Comparison of ENCODE assay signal across 10 cellular contexts in genomic region chr3:197468866-197469382, GRCh38.
DNase-seq lines count a peak whose midpoint lies in the region; ATAC-seq and TF ChIP-seq lines count a peak whose summit lies in the region.
"Had no signal": no experiment of that assay in that cellular context is flagged by ENCODE, and none has a peak within 500 bp of the region (broad histone marks: within the 10 kb centered on the region; RNA-seq: fewer than 3 reads in every experiment).

No MANE protein-coding gene starts in this region.

- no peak for TF ChIP-seq CTCF in HFFc6 (IDR thresholded peaks at IDR 0.05)
- no peak for TF ChIP-seq CTCF in stomach (IDR thresholded peaks at IDR 0.05)

- no peak overlapping the region for H3K4me3 ChIP-seq in stomach
- no peak overlapping the region for H3K4me3 ChIP-seq in CD8-positive, alpha-beta memory T cell (ENCODE audit: low read length)

- H3K9me3 ChIP-seq in stomach, result no peaks in the 10 kb centered on the region
- no peaks in the 10 kb centered on the region for H3K9me3 ChIP-seq in CD8-positive, alpha-beta memory T cell (ENCODE audit: low read length)

- peaks cover 71% of the 10 kb centered on the region for H3K4me1 Mint-ChIP-seq in HFFc6 (ENCODE audit: low read depth)
- H3K4me1 Mint-ChIP-seq in CD8-positive, alpha-beta memory T cell, result peaks cover 0 to under 1% (median 0%) of the 10 kb centered on the region in 3 donors

- peak overlapping the region; percentile 46; the same call in 1 of the 2 replicates for H3K27ac Mint-ChIP-seq in HFFc6
- H3K27ac Mint-ChIP-seq in CD8-positive, alpha-beta memory T cell, result no peak overlapping the region
- H3K27ac Mint-ChIP-seq: mesothelial cell of epicardium; stimulated activated naive CD8-positive, alpha-beta T cell treated with anti-CD3 and anti-CD28 coated beads, Interleukin-15, amount 100 ng/mL, for 72 hours; WTC11 had no signal

- CTCF ChIA-PET in CD8-positive, alpha-beta memory T cell (lab: Charles Lee), result no interaction called here

- intact Hi-C loops in left colon (cut with DNase I, micrococcal nuclease) (no loop called here), stomach (cut with DNase I; ENCODE audit: low total_unique reads) (no loop called here)

- H3K36me3 ChIP-seq in stomach, result no peaks in the 10 kb centered on the region
- H3K36me3 ChIP-seq in CD8-positive, alpha-beta memory T cell (ENCODE audit: insufficient read depth, low read length), result no peaks in the 10 kb centered on the region

- no peak overlapping the region for H3K4me3 Mint-ChIP-seq in HFFc6
- no peak overlapping the region for H3K4me3 Mint-ChIP-seq in CD8-positive, alpha-beta memory T cell
- H3K4me3 Mint-ChIP-seq: mesothelial cell of epicardium; stimulated activated naive CD8-positive, alpha-beta T cell treated with anti-CD3 and anti-CD28 coated beads, Interleukin-15, amount 100 ng/mL, for 72 hours; WTC11 had no signal

- POLR2A ChIA-PET in CD8-positive, alpha-beta memory T cell (lab: Charles Lee), result no interaction called here

- ATAC-seq in left colon, result peak; percentile 91
- ATAC-seq: stimulated activated naive CD8-positive, alpha-beta T cell treated with anti-CD3 and anti-CD28 coated beads, Interleukin-15, amount 100 ng/mL, for 72 hours; WTC11 had no signal

- no peak for TF ChIP-seq EP300 in stomach (IDR thresholded peaks at IDR 0.05)

- H3K27ac ChIP-seq in caudate nucleus (ENCODE audit: low read depth, low read length) (peak overlapping the region; percentile 2), stomach (no peak overlapping the region)
- H3K27ac ChIP-seq in CD8-positive, alpha-beta memory T cell (ENCODE audit: low read depth, low read length), result no peak overlapping the region

- peaks cover 0 to 30% (median 17%) of the 10 kb centered on the region in 4 donors for H3K4me1 ChIP-seq in stomach
- no peaks in the 10 kb centered on the region for H3K4me1 ChIP-seq in CD8-positive, alpha-beta memory T cell (ENCODE audit: insufficient read depth, low read length)

- 28 to 54% (median 38%) methylated on average over 5 of the region's 5 CpGs for WGBS in stomach, 5 donors

- DNase-seq in HFFc6, result peak; percentile 37
- peak in 1 of 61 donors; percentile 12 for DNase-seq in caudate nucleus (lab: John Stamatoyannopoulos, UW)
- DNase-seq in left colon, result peak in 1 of 2 donors; percentile 29
- DNase-seq in stomach, result peak; percentile 33
- no peak for DNase-seq in GM19238 (ENCODE audit: insufficient read length, low spot score)
- DNase-seq in effector CD4-positive, alpha-beta T cell, result no peak
- no peak for DNase-seq in CD8-positive, alpha-beta memory T cell
- DNase-seq: stimulated activated naive CD8-positive, alpha-beta T cell treated with anti-CD3 and anti-CD28 coated beads, Interleukin-15, amount 100 ng/mL, for 72 hours had no signal

- H3K27me3 ChIP-seq in stomach, result no peaks in the 10 kb centered on the region
- no peaks in the 10 kb centered on the region for H3K27me3 ChIP-seq in CD8-positive, alpha-beta memory T cell (ENCODE audit: insufficient read depth, low read length, poor library complexity, severe bottlenecking)

- no peaks in the 10 kb centered on the region for H3K36me3 Mint-ChIP-seq in HFFc6 (ENCODE audit: low read depth)
- no peaks in the 10 kb centered on the region for H3K36me3 Mint-ChIP-seq in CD8-positive, alpha-beta memory T cell
- H3K36me3 Mint-ChIP-seq: mesothelial cell of epicardium, WTC11 had no signal

- H3K27me3 Mint-ChIP-seq in HFFc6 (ENCODE audit: insufficient read depth), result peaks cover 2% of the 10 kb centered on the region; the same call in 1 of the 2 replicates
- H3K27me3 Mint-ChIP-seq in CD8-positive, alpha-beta memory T cell, result peaks cover 21 to 82% of the 10 kb centered on the region in 2 donors

- no peaks in the 10 kb centered on the region for H3K9me3 Mint-ChIP-seq in HFFc6
- H3K9me3 Mint-ChIP-seq in CD8-positive, alpha-beta memory T cell, result no peaks in the 10 kb centered on the region
- H3K9me3 Mint-ChIP-seq: mesothelial cell of epicardium; stimulated activated naive CD8-positive, alpha-beta T cell treated with anti-CD3 and anti-CD28 coated beads, Interleukin-15, amount 100 ng/mL, for 72 hours had no signal

- no peak for TF ChIP-seq POLR2A in stomach (IDR thresholded peaks at IDR 0.05)

Comparison
In these comparisons a context has a peak if more than half of its experiments do, and no peak if none do; other contexts are left out.
1. DNase-seq: peak in HFFc6 (single experiment) and stomach (single experiment); none in GM19238 (single experiment), effector CD4-positive, alpha-beta T cell (single experiment) and CD8-positive, alpha-beta memory T cell (0 of 5).